14 cellular contexts compared by ENCODE assay signal in genomic region chr18:13290856-13291271, GRCh38.
DNase-seq lines count a peak whose midpoint lies in the region; ATAC-seq and TF ChIP-seq lines count a peak whose summit lies in the region.
"Had no signal": no experiment of that assay in that cellular context is flagged by ENCODE, and none has a peak within 500 bp of the region (broad histone marks: within the 10 kb centered on the region; RNA-seq: fewer than 3 reads in every experiment).

No MANE protein-coding gene starts in this region.

- no peaks in the 10 kb centered on the region for H3K27me3 ChIP-seq in smooth muscle cell (ENCODE audit: low read depth)
- H3K27me3 ChIP-seq: heart right ventricle, right atrium auricular region had no signal

- H3K36me3 Mint-ChIP-seq in activated CD8-positive, alpha-beta memory T cell treated with anti-CD3 and anti-CD28 coated beads, Interleukin-2, amount 10 ng/mL, durations not matched to agents 7 days and 5 days = peaks cover 3% of the 10 kb centered on the region
- no peaks in the 10 kb centered on the region for H3K36me3 Mint-ChIP-seq in T-cell

- DNase-seq in activated CD8-positive, alpha-beta memory T cell treated with anti-CD3 and anti-CD28 coated beads, Interleukin-2, amount 10 ng/mL, durations not matched to agents 7 days and 5 days = peak; percentile 81
- DNase-seq in activated CD8-positive, alpha-beta memory T cell treated with anti-CD3 and anti-CD28 coated beads, Interleukin-2, amount 50 U/mL, for 48 hours = no peak
- DNase-seq in T-cell (peak in 6 of 34 experiments; percentile 20 to 49 (median 24)), smooth muscle cell (lab: John Stamatoyannopoulos, UW; ENCODE audit: unreplicated experiment) (no peak), SKM-1 (lab: John Stamatoyannopoulos, UW; ENCODE audit: unreplicated experiment) (no peak), ureter (ENCODE audit: low spot score) (no peak)
- DNase-seq in activated effector memory CD4-positive, alpha-beta T cell treated with anti-CD3 and anti-CD28 coated beads, Interleukin-2, amount 50 U/mL, for 16 hours = peak; percentile 70
- DNase-seq in NK-92 treated with Interleukin-12 subunit alpha and Interleukin-12 subunit beta, amount 100 ng/mL, for 24 hours (lab: John Stamatoyannopoulos, UW) = no peak
- DNase-seq: heart right ventricle, NCI-H2171 had no signal

- peak; percentile 82 for ATAC-seq in activated CD8-positive, alpha-beta memory T cell treated with anti-CD3 and anti-CD28 coated beads, Interleukin-2, amount 10 ng/mL, durations not matched to agents 7 days and 5 days
- ATAC-seq in T-cell (replicated peaks in 1 of 4) = peak in 2 of 4 experiments; percentile 71 to 90
- ATAC-seq: A549, HCT116 had no signal

- H3K79me2 ChIP-seq in smooth muscle cell (ENCODE audit: low read depth) = peaks cover 22% of the 10 kb centered on the region

- H3K4me1 Mint-ChIP-seq in activated CD8-positive, alpha-beta memory T cell treated with anti-CD3 and anti-CD28 coated beads, Interleukin-2, amount 10 ng/mL, durations not matched to agents 7 days and 5 days = peaks cover 60% of the 10 kb centered on the region
- H3K4me1 Mint-ChIP-seq in T-cell = peaks cover 20 to 46% (median 32%) of the 10 kb centered on the region in 3 donors

- no peaks in the 10 kb centered on the region for H3K9me3 ChIP-seq in smooth muscle cell (replicated peaks; ENCODE audit: low read depth)
- H3K9me3 ChIP-seq: A549, heart right ventricle, right atrium auricular region, SJSA1 had no signal

- H3K4me3 Mint-ChIP-seq in activated CD8-positive, alpha-beta memory T cell treated with anti-CD3 and anti-CD28 coated beads, Interleukin-2, amount 10 ng/mL, durations not matched to agents 7 days and 5 days = no peak overlapping the region
- no peak overlapping the region for H3K4me3 Mint-ChIP-seq in T-cell

- 29% methylated on average over 7 of the region's 7 CpGs for WGBS in smooth muscle cell (ENCODE audit: low lambda C conversion rate)

- no peak for TF ChIP-seq CTCF in smooth muscle cell (IDR thresholded peaks at IDR 0.05; ENCODE audit: borderline replicate concordance, insufficient read depth, poor library complexity, severe bottlenecking)

- peaks cover 16% of the 10 kb centered on the region for H3K27me3 Mint-ChIP-seq in activated CD8-positive, alpha-beta memory T cell treated with anti-CD3 and anti-CD28 coated beads, Interleukin-2, amount 10 ng/mL, durations not matched to agents 7 days and 5 days
- no peaks in the 10 kb centered on the region for H3K27me3 Mint-ChIP-seq in T-cell

- H3K4me1 ChIP-seq in smooth muscle cell (ENCODE audit: low read depth) = peaks cover 12% of the 10 kb centered on the region
- H3K4me1 ChIP-seq: A549, SJSA1 had no signal

- peaks cover 33% of the 10 kb centered on the region for H3F3A ChIP-seq in smooth muscle cell (ENCODE audit: low read depth)

- H3K4me2 ChIP-seq in smooth muscle cell = peak overlapping the region; percentile 47
- H3K4me2 ChIP-seq: A549 had no signal

- H3K27ac ChIP-seq in smooth muscle cell (ENCODE audit: low read depth) = peak overlapping the region; percentile 90
- H3K27ac ChIP-seq: A549, SJSA1 had no signal

- no peak overlapping the region for H3K9ac ChIP-seq in smooth muscle cell (ENCODE audit: low read depth)

- H3K9me3 Mint-ChIP-seq in activated CD8-positive, alpha-beta memory T cell treated with anti-CD3 and anti-CD28 coated beads, Interleukin-2, amount 10 ng/mL, durations not matched to agents 7 days and 5 days (ENCODE audit: low read depth) = no peaks in the 10 kb centered on the region
- no peaks in the 10 kb centered on the region for H3K9me3 Mint-ChIP-seq in T-cell

- CTCF ChIA-PET in activated CD8-positive, alpha-beta memory T cell treated with anti-CD3 and anti-CD28 coated beads, Interleukin-2, amount 10 ng/mL, durations not matched to agents 7 days and 5 days (lab: Charles Lee) = interaction anchor here (1.3 kb wide), 1 partner anchor 16 kb away, joined by 4 read pairs; no protein-coding TSS in a partner anchor
- CTCF ChIA-PET in T-cell (lab: Charles Lee) = interaction anchor here in 1 of 2 donors (0.7 kb wide), 1 partner anchor 97 kb away, joined by 3 read pairs; no protein-coding TSS in a partner anchor

- H3K4me3 ChIP-seq in smooth muscle cell = no peak overlapping the region
- H3K4me3 ChIP-seq: A549, heart right ventricle, right atrium auricular region, SJSA1 had no signal

- H2AFZ ChIP-seq in smooth muscle cell (ENCODE audit: low read depth) = no peak overlapping the region

- peak overlapping the region; percentile 78 for H3K27ac Mint-ChIP-seq in activated CD8-positive, alpha-beta memory T cell treated with anti-CD3 and anti-CD28 coated beads, Interleukin-2, amount 10 ng/mL, durations not matched to agents 7 days and 5 days
- peak overlapping the region; percentile 75 to 86 for H3K27ac Mint-ChIP-seq in T-cell

- POLR2A ChIA-PET in T-cell (lab: Charles Lee) = interaction anchor here in 1 of 2 donors (1.0 kb wide), 1 partner anchor 11 kb away, joined by 4 read pairs; no protein-coding TSS in a partner anchor

- no peaks in the 10 kb centered on the region for H3K36me3 ChIP-seq in smooth muscle cell (ENCODE audit: low read depth)
- H3K36me3 ChIP-seq: heart right ventricle, right atrium auricular region, SJSA1 had no signal

- peaks cover 13% of the 10 kb centered on the region for H4K20me1 ChIP-seq in smooth muscle cell (ENCODE audit: low read depth)

Comparison
In these comparisons a context has a peak if more than half of its experiments do, and no peak if none do; other contexts are left out.
1. DNase-seq: peak in activated CD8-positive, alpha-beta memory T cell treated with anti-CD3 and anti-CD28 coated beads, Interleukin-2, amount 10 ng/mL, durations not matched to agents 7 days and 5 days (single experiment) and activated effector memory CD4-positive, alpha-beta T cell treated with anti-CD3 and anti-CD28 coated beads, Interleukin-2, amount 50 U/mL, for 16 hours (single experiment); none in activated CD8-positive, alpha-beta memory T cell treated with anti-CD3 and anti-CD28 coated beads, Interleukin-2, amount 50 U/mL, for 48 hours (single experiment), smooth muscle cell (single experiment), NK-92 treated with Interleukin-12 subunit alpha and Interleukin-12 subunit beta, amount 100 ng/mL, for 24 hours (single experiment), SKM-1 (single experiment) and ureter (single experiment).